31 cellular contexts compared by ENCODE assay signal in the genomic region with DNA sequence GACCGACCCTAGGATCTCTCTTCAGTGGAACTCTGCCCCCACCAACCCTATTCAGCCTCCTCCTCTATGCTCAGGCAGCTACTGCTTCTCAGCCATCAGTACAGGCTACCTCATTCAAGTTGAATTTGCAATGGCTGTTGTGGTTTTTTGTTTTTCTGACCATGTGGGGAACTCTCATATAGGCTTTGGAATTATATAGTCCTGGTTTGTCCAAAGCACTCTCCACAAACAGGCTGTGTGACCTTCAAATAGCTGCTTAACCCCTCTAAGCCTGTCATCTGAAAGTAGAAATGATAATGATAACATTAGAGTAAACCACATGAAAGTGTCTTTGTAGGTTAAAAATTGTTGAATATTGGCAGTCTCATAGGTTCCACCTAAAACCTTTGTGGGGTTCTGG.
DNase-seq lines count a peak whose midpoint lies in the region; ATAC-seq, FAIRE-seq and TF ChIP-seq lines count a peak whose summit lies in the region.
"Had no signal": no experiment of that assay in that cellular context is flagged by ENCODE, and none has a peak within 500 bp of the region (broad histone marks: within the 10 kb centered on the region; RNA-seq: fewer than 3 reads in every experiment).

No MANE protein-coding gene starts in this region.

- TF ChIP-seq CTCF in HCT116 (IDR thresholded peaks at IDR 0.05 in 2 of 3, conservative IDR thresholded peaks at IDR 0.05 in 1 of 3; ENCODE audit: borderline replicate concordance in 1 of 3, insufficient read depth in 1 of 3, low read depth in 2 of 3, low read length in 2 of 3) (no peak), hepatocyte (IDR thresholded peaks at IDR 0.05; ENCODE audit: poor library complexity) (no peak)

- no peaks in the 10 kb centered on the region for H3K36me3 ChIP-seq in HCT116 (ENCODE audit: control insufficient read depth in 1 of 2, insufficient read depth in 2 of 2, low read length in 2 of 2)
- H3K36me3 ChIP-seq in hepatocyte (replicated peaks; ENCODE audit: insufficient read depth, low read depth) = no peaks in the 10 kb centered on the region
- no peaks in the 10 kb centered on the region for H3K36me3 ChIP-seq in Karpas-422 (ENCODE audit: insufficient read depth, low read length)
- H3K36me3 ChIP-seq: colonic mucosa, HAP-1, left ventricle myocardium inferior, transverse colon had no signal

- no peak overlapping the region for H3K27ac ChIP-seq in HCT116 (ENCODE audit: low read depth, low read length)
- H3K27ac ChIP-seq in hepatocyte = peak overlapping the region; percentile 77
- H3K27ac ChIP-seq in Karpas-422 (ENCODE audit: low read length) = no peak overlapping the region
- H3K27ac ChIP-seq: colonic mucosa, left ventricle myocardium inferior, transverse colon had no signal

- DNase-seq in ACHN (peak; percentile 26), HCT116 (ENCODE audit: low read depth, low spot score) (no peak), amniotic epithelial cell (ENCODE audit: low read depth) (peak; percentile 32), hepatocyte (ENCODE audit: low spot score) (no peak), GM12892 (ENCODE audit: insufficient read length) (no peak), Karpas-422 (no peak), hypothalamus (lab: John Stamatoyannopoulos, UW) (no peak)
- DNase-seq: activated B cell treated with CpG ODN at 0.5 μM for 24 hours; activated CD4-positive, alpha-beta T cell treated with anti-CD3 and anti-CD28 coated beads, Interleukin-2, amount 50 U/mL, for 1 hour; activated CD8-positive, alpha-beta memory T cell treated with anti-CD3 and anti-CD28 coated beads, Interleukin-2, amount 10 ng/mL, durations not matched to agents 7 days and 5 days; activated naive CD4-positive, alpha-beta T cell treated with Interleukin-2 at 50 U/mL for 16 hours; activated T-cell treated with anti-CD3 and anti-CD28 coated beads, Interleukin-2, amount 50 U/mL, for 48 hours; C1 segment of cervical spinal cord; colonic mucosa; DMS79 treated with DMSO at 0.1 percent for 48 hours; effector memory CD8-positive, alpha-beta T cell; foreskin melanocyte; hippocampal formation; left ventricle myocardium inferior; natural killer cell; NCI-H1092; NCI-H187; NCI-H526; NK-92 treated with Interleukin-12 subunit alpha and Interleukin-12 subunit beta, amount 100 ng/mL, for 24 hours; SIG-M5; T-helper 1 cell; transverse colon had no signal

- H3K4me3 ChIP-seq in HCT116 (replicated peaks in 1 of 2; ENCODE audit: low read depth in 1 of 2, low read length in 2 of 2) (no peak overlapping the region), hepatocyte (no peak overlapping the region), Karpas-422 (ENCODE audit: low read length) (no peak overlapping the region)
- H3K4me3 ChIP-seq: colonic mucosa, HAP-1, left ventricle myocardium inferior, skin epidermis, transverse colon had no signal

- H3K27me3 ChIP-seq in HCT116 (ENCODE audit: insufficient read depth, low read length) (no peaks in the 10 kb centered on the region), hepatocyte (no peaks in the 10 kb centered on the region), Karpas-422 (ENCODE audit: low read length) (no peaks in the 10 kb centered on the region)
- H3K27me3 ChIP-seq: colonic mucosa, transverse colon had no signal

- H3K4me2 ChIP-seq in HCT116 (ENCODE audit: low read length) (peak overlapping the region; percentile 41), hepatocyte (no peak overlapping the region), Karpas-422 (ENCODE audit: low read depth, low read length, poor library complexity, severe bottlenecking) (no peak overlapping the region)

- RAD21 ChIA-PET in HCT116 (lab: Charles Lee; ENCODE audit: low non-redundant PET in 1 of 2, low total read pairs in 2 of 2, uncharacterized antibody in 2 of 2, unreplicated experiment in 2 of 2) = no interaction called here

- H3K9me3 ChIP-seq in HCT116 (ENCODE audit: control insufficient read depth in 1 of 2, insufficient read depth in 1 of 2, low read depth in 1 of 2, low read length in 2 of 2) (no peaks in the 10 kb centered on the region), hepatocyte (ENCODE audit: low read depth) (no peaks in the 10 kb centered on the region), Karpas-422 (ENCODE audit: low read length) (no peaks in the 10 kb centered on the region)
- H3K9me3 ChIP-seq: colonic mucosa, HAP-1, left ventricle myocardium inferior, transverse colon had no signal

- H3K79me2 ChIP-seq in HCT116 (ENCODE audit: insufficient read depth, low read length) (no peaks in the 10 kb centered on the region), hepatocyte (no peaks in the 10 kb centered on the region), Karpas-422 (ENCODE audit: low read length) (no peaks in the 10 kb centered on the region)

- no TSS peak for BruUV-seq in HCT116 (replicated peaks; lab: Mats Ljungman, UMichigan)

- H3K4me1 ChIP-seq in HCT116 (ENCODE audit: control insufficient read depth in 1 of 2, insufficient read depth in 2 of 2, low read length in 2 of 2) (peaks cover 9 to 39% of the 10 kb centered on the region in 2 experiments), hepatocyte (ENCODE audit: insufficient read depth) (peaks cover 6% of the 10 kb centered on the region), Karpas-422 (ENCODE audit: low read length) (no peaks in the 10 kb centered on the region)
- H3K4me1 ChIP-seq: colonic mucosa, HAP-1, left ventricle myocardium inferior, transverse colon had no signal

- H3K9ac ChIP-seq in HCT116 (ENCODE audit: low read length) (no peak overlapping the region), Karpas-422 (ENCODE audit: low read length) (no peak overlapping the region)

- CTCF ChIA-PET in HCT116 (lab: Charles Lee) = no interaction called here

- POLR2A ChIA-PET in HCT116 (lab: Charles Lee) = no interaction called here

- in situ Hi-C loops in ACHN (cut with HindIII; ENCODE audit: low pct_ligation_motif_present, low pct_unique_long_range_greater_than_20kb, low sequenced_read_pairs) = no loop called here

- intact Hi-C loops in HCT116 (cut with micrococcal nuclease) = no loop called here

- H4K20me1 ChIP-seq in HCT116 (ENCODE audit: insufficient read depth) = no peaks in the 10 kb centered on the region
- H4K20me1 ChIP-seq in hepatocyte (ENCODE audit: insufficient read depth, poor library complexity, severe bottlenecking) = no peaks in the 10 kb centered on the region
- no peaks in the 10 kb centered on the region for H4K20me1 ChIP-seq in Karpas-422 (ENCODE audit: insufficient read depth, low read depth, low read length)

- no peak for ATAC-seq in HCT116
- no peak for ATAC-seq in HG03457 (IDR thresholded peaks at IDR 0.05; ENCODE audit: unreplicated experiment)
- ATAC-seq: activated CD8-positive, alpha-beta memory T cell treated with anti-CD3 and anti-CD28 coated beads, Interleukin-2, amount 10 ng/mL, durations not matched to agents 7 days and 5 days; effector memory CD8-positive, alpha-beta T cell; natural killer cell had no signal

- TF ChIP-seq POLR2A in HCT116 (IDR thresholded peaks at IDR 0.05; ENCODE audit: borderline replicate concordance, extremely low read depth, insufficient read depth, insufficient read length) (no peak), GM12892 (IDR thresholded peaks at IDR 0.05; ENCODE audit: low read depth, low read length) (no peak)

- no peak for FAIRE-seq in GM12892 (lab: Jason Lieb, UNC)
- FAIRE-seq: GM18507 had no signal

- no peaks in the 10 kb centered on the region for H3K9me2 ChIP-seq in HCT116 (ENCODE audit: insufficient read depth)
- no peaks in the 10 kb centered on the region for H3K9me2 ChIP-seq in hepatocyte (replicated peaks; ENCODE audit: insufficient read depth)
- no peaks in the 10 kb centered on the region for H3K9me2 ChIP-seq in Karpas-422 (replicated peaks; ENCODE audit: insufficient read depth, low read length)

- WGBS in hepatocyte (ENCODE audit: low lambda C conversion rate, missing lambda C conversion rate) = 77% methylated on average over 1 of the region's 1 CpG

- no peak overlapping the region for H2AFZ ChIP-seq in HCT116 (ENCODE audit: low read depth, low read length, poor library complexity, severe bottlenecking)
- no peak overlapping the region for H2AFZ ChIP-seq in hepatocyte
- no peak overlapping the region for H2AFZ ChIP-seq in Karpas-422 (ENCODE audit: low read length)

- no peak for TF ChIP-seq RAD21 in HCT116 (IDR thresholded peaks at IDR 0.05; ENCODE audit: low read depth)

TF ChIP-seq in HCT116, 20 proteins besides CTCF, POLR2A, EP300 and RAD21:
- TF ChIP-seq ELF1 (IDR thresholded peaks at IDR 0.05; ENCODE audit: borderline replicate concordance, low read depth) (no peak), CEBPB (IDR thresholded peaks at IDR 0.05; ENCODE audit: low read depth) (no peak), CBX3 (IDR thresholded peaks at IDR 0.05; ENCODE audit: low read depth) (no peak), ZFX (IDR thresholded peaks at IDR 0.05) (no peak), SIN3A (IDR thresholded peaks at IDR 0.05; ENCODE audit: low read depth) (no peak)
- TF ChIP-seq, protein P1, sequence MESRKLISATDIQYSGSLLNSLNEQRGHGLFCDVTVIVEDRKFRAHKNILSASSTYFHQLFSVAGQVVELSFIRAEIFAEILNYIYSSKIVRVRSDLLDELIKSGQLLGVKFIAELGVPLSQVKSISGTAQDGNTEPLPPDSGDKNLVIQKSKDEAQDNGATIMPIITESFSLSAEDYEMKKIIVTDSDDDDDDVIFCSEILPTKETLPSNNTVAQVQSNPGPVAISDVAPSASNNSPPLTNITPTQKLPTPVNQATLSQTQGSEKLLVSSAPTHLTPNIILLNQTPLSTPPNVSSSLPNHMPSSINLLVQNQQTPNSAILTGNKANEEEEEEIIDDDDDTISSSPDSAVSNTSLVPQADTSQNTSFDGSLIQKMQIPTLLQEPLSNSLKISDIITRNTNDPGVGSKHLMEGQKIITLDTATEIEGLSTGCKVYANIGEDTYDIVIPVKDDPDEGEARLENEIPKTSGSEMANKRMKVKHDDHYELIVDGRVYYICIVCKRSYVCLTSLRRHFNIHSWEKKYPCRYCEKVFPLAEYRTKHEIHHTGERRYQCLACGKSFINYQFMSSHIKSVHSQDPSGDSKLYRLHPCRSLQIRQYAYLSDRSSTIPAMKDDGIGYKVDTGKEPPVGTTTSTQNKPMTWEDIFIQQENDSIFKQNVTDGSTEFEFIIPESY (IDR thresholded peaks at IDR 0.05; ENCODE audit: extremely low read depth, insufficient replicate concordance, low read length) = no peak

Comparison
In these comparisons a context has a peak if more than half of its experiments do, and no peak if none do; other contexts are left out.
1. DNase-seq: peak in ACHN (single experiment) and amniotic epithelial cell (single experiment); none in HCT116 (single experiment), hepatocyte (single experiment), GM12892 (single experiment), Karpas-422 (single experiment) and hypothalamus (0 of 51).